12 cellular contexts compared by ENCODE assay signal in genomic region chr2:231397011-231397927, GRCh38. TPM values are rescaled to one million over a fixed set of nuclear protein-coding genes. Genes with fewer than 3 reads are reported as not detected.
DNase-seq lines count a peak whose midpoint lies in the region; ATAC-seq, FAIRE-seq and TF ChIP-seq lines count a peak whose summit lies in the region.
"Had no signal": no experiment of that assay in that cellular context is flagged by ENCODE, and none has a peak within 500 bp of the region (broad histone marks: within the 10 kb centered on the region; RNA-seq: fewer than 3 reads in every experiment).

No MANE protein-coding gene starts in this region.

- no peaks in the 10 kb centered on the region for H3K79me2 ChIP-seq in PC-3 (ENCODE audit: low read length)

- intact Hi-C loops in activated CD4-positive, alpha-beta T cell treated with anti-CD3 and anti-CD28 coated beads for 36 hours (cut with DNase I, micrococcal nuclease) = no loop called here
- intact Hi-C loops in PC-3 (cut with micrococcal nuclease) = no loop called here

- no peak for TF ChIP-seq CTCF in PC-3 (conservative IDR thresholded peaks at IDR 0.05; ENCODE audit: low read depth, low read length)
- TF ChIP-seq CTCF in foreskin keratinocyte (conservative IDR thresholded peaks at IDR 0.05) = no peak

- H2AFZ ChIP-seq in PC-3 (ENCODE audit: low read length) = no peak overlapping the region

- H3K9me3 ChIP-seq in PC-3 (ENCODE audit: low read length) (no peaks in the 10 kb centered on the region), small intestine (ENCODE audit: control insufficient read depth, low read depth) (no peaks in the 10 kb centered on the region)

- POLR2A ChIA-PET in activated CD4-positive, alpha-beta T cell treated with anti-CD3 and anti-CD28 coated beads for 36 hours (lab: Charles Lee) = no interaction called here
- POLR2A ChIA-PET in activated CD4-positive, alpha-beta T cell treated with anti-CD3 and anti-CD28 coated beads, Interleukin-2, amount 10 ng/mL, durations not matched to agents 7 days and 5 days (lab: Charles Lee) = no interaction called here
- POLR2A ChIA-PET in PC-3 (lab: Charles Lee; ENCODE audit: unreplicated experiment) = no interaction called here

- CTCF ChIA-PET in activated CD4-positive, alpha-beta T cell treated with anti-CD3 and anti-CD28 coated beads for 36 hours (lab: Charles Lee) = interaction anchor here (0.6 to 1.5 kb wide), 6 partner anchors 11 to 1702 kb away, joined by 3 to 6 read pairs (median 4); no protein-coding TSS in a partner anchor
- CTCF ChIA-PET in activated CD4-positive, alpha-beta T cell treated with anti-CD3 and anti-CD28 coated beads, Interleukin-2, amount 10 ng/mL, durations not matched to agents 7 days and 5 days (lab: Charles Lee) = interaction anchor here (0.5 to 1.3 kb wide), 5 partner anchors 15 to 227 kb away, joined by 3 to 5 read pairs (median 3); no protein-coding TSS in a partner anchor
- CTCF ChIA-PET in PC-3 (lab: Charles Lee) = no interaction called here

- ATAC-seq in activated CD4-positive, alpha-beta T cell treated with anti-CD3 and anti-CD28 coated beads for 36 hours = peak; percentile 75
- no peak for ATAC-seq in PC-3
- peak; percentile 45 for ATAC-seq in foreskin keratinocyte
- no peak for ATAC-seq in HG03175 (IDR thresholded peaks at IDR 0.05; ENCODE audit: unreplicated experiment)

- no peaks in the 10 kb centered on the region for H4K20me1 ChIP-seq in PC-3 (ENCODE audit: low read length)

- H3K4me1 Mint-ChIP-seq in activated CD4-positive, alpha-beta T cell treated with anti-CD3 and anti-CD28 coated beads for 36 hours = peaks cover 18% of the 10 kb centered on the region
- H3K4me1 Mint-ChIP-seq in activated CD4-positive, alpha-beta T cell treated with anti-CD3 and anti-CD28 coated beads, Interleukin-2, amount 10 ng/mL, durations not matched to agents 7 days and 5 days = peaks cover 15% of the 10 kb centered on the region

- H3K9me2 ChIP-seq in PC-3 (replicated peaks; ENCODE audit: low read length) = no peaks in the 10 kb centered on the region

- DNase-seq in activated CD4-positive, alpha-beta T cell treated with anti-CD3 and anti-CD28 coated beads for 36 hours = peak; percentile 47
- no peak for DNase-seq in activated CD4-positive, alpha-beta T cell treated with anti-CD3 and anti-CD28 coated beads, Interleukin-2, amount 10 ng/mL, durations not matched to agents 7 days and 5 days
- DNase-seq in PC-3 = no peak
- no peak for DNase-seq in foreskin keratinocyte
- peak; percentile 87 for DNase-seq in small intestine
- no peak for DNase-seq in NCI-H2196 (lab: John Stamatoyannopoulos, UW; ENCODE audit: unreplicated experiment)
- DNase-seq in NCI-H774 (lab: John Stamatoyannopoulos, UW) = no peak
- DNase-seq: GDM1, NCI-H69 had no signal

- H3K4me3 Mint-ChIP-seq in activated CD4-positive, alpha-beta T cell treated with anti-CD3 and anti-CD28 coated beads for 36 hours = no peak overlapping the region
- no peak overlapping the region for H3K4me3 Mint-ChIP-seq in activated CD4-positive, alpha-beta T cell treated with anti-CD3 and anti-CD28 coated beads, Interleukin-2, amount 10 ng/mL, durations not matched to agents 7 days and 5 days

- H3K36me3 ChIP-seq in PC-3 (ENCODE audit: low read depth, low read length) = no peaks in the 10 kb centered on the region
- H3K36me3 ChIP-seq in small intestine (ENCODE audit: control insufficient read depth in 2 of 2, insufficient read depth in 2 of 2, low read length in 2 of 2) = peaks cover 0 to 10% of the 10 kb centered on the region in 2 donors

- no peak for FAIRE-seq in small intestine (lab: Jason Lieb, UNC)
- FAIRE-seq: TTC549 had no signal

- TSS peak; percentile 38 for BruUV-seq in PC-3 (replicated peaks; lab: Mats Ljungman, UMichigan)

- no peak overlapping the region for H3K4me2 ChIP-seq in PC-3 (ENCODE audit: low read length)

- H3K36me3 Mint-ChIP-seq in activated CD4-positive, alpha-beta T cell treated with anti-CD3 and anti-CD28 coated beads for 36 hours (ENCODE audit: low read depth) = no peaks in the 10 kb centered on the region
- peaks cover 2% of the 10 kb centered on the region for H3K36me3 Mint-ChIP-seq in activated CD4-positive, alpha-beta T cell treated with anti-CD3 and anti-CD28 coated beads, Interleukin-2, amount 10 ng/mL, durations not matched to agents 7 days and 5 days (ENCODE audit: low read depth)

- H3K27ac ChIP-seq in PC-3 (ENCODE audit: low read length) (no peak overlapping the region), foreskin keratinocyte (no peak overlapping the region), small intestine (ENCODE audit: low read depth in 1 of 2, low read length in 1 of 2) (peak overlapping the region in 1 of 2 donors; percentile 48)

- no peaks in the 10 kb centered on the region for H3K9me3 Mint-ChIP-seq in activated CD4-positive, alpha-beta T cell treated with anti-CD3 and anti-CD28 coated beads for 36 hours (ENCODE audit: low read depth)
- H3K9me3 Mint-ChIP-seq in activated CD4-positive, alpha-beta T cell treated with anti-CD3 and anti-CD28 coated beads, Interleukin-2, amount 10 ng/mL, durations not matched to agents 7 days and 5 days = no peaks in the 10 kb centered on the region

- H3K27me3 ChIP-seq in PC-3 (ENCODE audit: low read length) (no peaks in the 10 kb centered on the region), foreskin keratinocyte (peaks cover 43% of the 10 kb centered on the region), small intestine (ENCODE audit: control insufficient read depth in 2 of 2, insufficient read depth in 2 of 2, low read length in 2 of 2) (no peaks in the 10 kb centered on the region)

- H3K4me3 ChIP-seq in PC-3 (ENCODE audit: low read length) (no peak overlapping the region), small intestine (ENCODE audit: low read depth in 1 of 2, low read length in 2 of 2) (peak overlapping the region; percentile 56 to 89)

- 68 to 82% (median 70%) methylated on average over 22 of the region's 22 CpGs for WGBS in small intestine, 3 donors

- no peaks in the 10 kb centered on the region for H3F3A ChIP-seq in PC-3 (ENCODE audit: low read length, unreplicated experiment)

- peaks cover 24% of the 10 kb centered on the region for H3K27me3 Mint-ChIP-seq in activated CD4-positive, alpha-beta T cell treated with anti-CD3 and anti-CD28 coated beads for 36 hours
- H3K27me3 Mint-ChIP-seq in activated CD4-positive, alpha-beta T cell treated with anti-CD3 and anti-CD28 coated beads, Interleukin-2, amount 10 ng/mL, durations not matched to agents 7 days and 5 days = peaks cover 23% of the 10 kb centered on the region

- no peak overlapping the region for H3K27ac Mint-ChIP-seq in activated CD4-positive, alpha-beta T cell treated with anti-CD3 and anti-CD28 coated beads for 36 hours
- H3K27ac Mint-ChIP-seq in activated CD4-positive, alpha-beta T cell treated with anti-CD3 and anti-CD28 coated beads, Interleukin-2, amount 10 ng/mL, durations not matched to agents 7 days and 5 days = no peak overlapping the region

- peaks cover 21% of the 10 kb centered on the region for H3K4me1 ChIP-seq in PC-3 (ENCODE audit: insufficient read depth, low read length)
- H3K4me1 ChIP-seq in foreskin keratinocyte = no peaks in the 10 kb centered on the region
- peaks cover 0 to 2% of the 10 kb centered on the region in 2 donors for H3K4me1 ChIP-seq in small intestine (ENCODE audit: control insufficient read depth in 2 of 2, insufficient read depth in 1 of 2, low read depth in 1 of 2, low read length in 1 of 2)

- no peak overlapping the region for H3K9ac ChIP-seq in PC-3 (ENCODE audit: low read length)

RNA-seq across cellular contexts. Expression of gene B3GNT7, which starts 1.8 kb away (rescaled TPM):
- not detected for total RNA-seq in activated CD4-positive, alpha-beta T cell treated with anti-CD3 and anti-CD28 coated beads for 36 hours
- not detected for total RNA-seq in activated CD4-positive, alpha-beta T cell treated with anti-CD3 and anti-CD28 coated beads, Interleukin-2, amount 10 ng/mL, durations not matched to agents 7 days and 5 days
- 11.0 and 11.2 TPM in 2 replicates for total RNA-seq in PC-3 (2014; rRNA removed)
- total RNA-seq in foreskin keratinocyte = 0.07 and 0.10 TPM in 2 replicates
- polyA plus RNA-seq in foreskin keratinocyte = 0.07 and 0.08 TPM in 2 replicates
- 10 to 100 TPM; 13.8 to 22.0 (median 14.5) TPM for polyA plus RNA-seq in small intestine
- total RNA-seq: A172 had no signal

Comparison
In these comparisons a context has a peak if more than half of its experiments do, and no peak if none do; other contexts are left out.
1. DNase-seq: peak in activated CD4-positive, alpha-beta T cell treated with anti-CD3 and anti-CD28 coated beads for 36 hours (single experiment) and small intestine (single experiment); none in activated CD4-positive, alpha-beta T cell treated with anti-CD3 and anti-CD28 coated beads, Interleukin-2, amount 10 ng/mL, durations not matched to agents 7 days and 5 days (single experiment), PC-3 (single experiment), foreskin keratinocyte (0 of 2), NCI-H2196 (single experiment) and NCI-H774 (single experiment).
2. ATAC-seq: peak in activated CD4-positive, alpha-beta T cell treated with anti-CD3 and anti-CD28 coated beads for 36 hours (single experiment) and foreskin keratinocyte (single experiment); none in PC-3 (single experiment) and HG03175 (single experiment).
3. RNA of gene B3GNT7, which starts 1.8 kb away (total RNA-seq): 11.0 to 11.2 TPM in PC-3; 0.07 to 0.10 TPM in foreskin keratinocyte, not detected in activated CD4-positive, alpha-beta T cell treated with anti-CD3 and anti-CD28 coated beads for 36 hours and not detected in activated CD4-positive, alpha-beta T cell treated with anti-CD3 and anti-CD28 coated beads, Interleukin-2, amount 10 ng/mL, durations not matched to agents 7 days and 5 days; every median in the first group is over 10 times any median in the second.